ENCODE assay signal across 8 cellular contexts in genomic region chr1:6245086-6245868, GRCh38. TPM values are rescaled to one million over a fixed set of nuclear protein-coding genes. Genes with fewer than 3 reads are reported as not detected.
A peak's percentile ranks its signal among the peaks of the same experiment; 100 is the strongest.
DNase-seq lines count a peak whose midpoint lies in the region; ATAC-seq and TF ChIP-seq lines count a peak whose summit lies in the region.

No MANE protein-coding gene starts in this region.

- H2AFZ ChIP-seq in PC-3 (ENCODE audit: low read length) (peak overlapping the region; percentile 14; the same call in 1 of the 2 replicates), neural progenitor cell (replicated peaks) (no peak overlapping the region)

- TF ChIP-seq POLR2A in stomach (IDR thresholded peaks at IDR 0.05) = no peak

- H4K20me1 ChIP-seq in PC-3 (ENCODE audit: low read length) (no peaks in the 10 kb centered on the region), neural progenitor cell (ENCODE audit: low read depth) (peaks cover 52% of the 10 kb centered on the region)

- no peaks in the 10 kb centered on the region for H3K36me3 Mint-ChIP-seq in neural progenitor cell

- TF ChIP-seq CTCF in PC-3 (conservative IDR thresholded peaks at IDR 0.05; ENCODE audit: low read depth, low read length) (peak; percentile 94), fibroblast of mammary gland (conservative IDR thresholded peaks at IDR 0.05; ENCODE audit: control insufficient read depth, insufficient read depth, low read depth, low read length) (peak; percentile 54), neural progenitor cell (IDR thresholded peaks at IDR 0.05) (peak; percentile 72), stomach (IDR thresholded peaks at IDR 0.05) (peak in 5 of 7 experiments; percentile 61 to 89 (median 77))

- H3K4me2 ChIP-seq in PC-3 (ENCODE audit: low read length) = peak overlapping the region; percentile 79
- H3K4me2 ChIP-seq in neural progenitor cell = peak overlapping the region; percentile 96

- no peak overlapping the region for H3K27ac ChIP-seq in PC-3 (ENCODE audit: low read length)
- H3K27ac ChIP-seq in neural progenitor cell = no peak overlapping the region
- no peak overlapping the region for H3K27ac ChIP-seq in stomach

- no peaks in the 10 kb centered on the region for H3K9me3 Mint-ChIP-seq in neural progenitor cell

- no peaks in the 10 kb centered on the region for H3K9me2 ChIP-seq in PC-3 (replicated peaks; ENCODE audit: low read length)

- intact Hi-C loops in PC-3 (cut with micrococcal nuclease) = loop anchor here (1.0 to 5.0 kb wide), 3 partner anchors 38 to 193 kb away; partner anchors contain the start of gene RNF207
- intact Hi-C loops in stomach (cut with DNase I; ENCODE audit: low total_unique reads) = loop anchor here (5.0 to 10.0 kb wide), 3 partner anchors 97 to 190 kb away; no protein-coding TSS in a partner anchor

- no peaks in the 10 kb centered on the region for H3K36me3 ChIP-seq in PC-3 (ENCODE audit: low read depth, low read length)
- H3K36me3 ChIP-seq in neural progenitor cell = no peaks in the 10 kb centered on the region
- H3K36me3 ChIP-seq in stomach = no peaks in the 10 kb centered on the region

- no peak overlapping the region for H3K9ac ChIP-seq in PC-3 (ENCODE audit: low read length)
- no peak overlapping the region for H3K9ac ChIP-seq in neural progenitor cell

- H3K4me1 ChIP-seq in PC-3 (ENCODE audit: insufficient read depth, low read length) (peaks cover 21% of the 10 kb centered on the region), neural progenitor cell (peaks cover 38% of the 10 kb centered on the region), stomach (peaks cover 35 to 59% (median 56%) of the 10 kb centered on the region in 4 donors)

- H3K4me3 Mint-ChIP-seq in neural progenitor cell = peak overlapping the region; percentile 70

- no peak overlapping the region for H3K27ac Mint-ChIP-seq in neural progenitor cell

- H3K27me3 Mint-ChIP-seq in neural progenitor cell (ENCODE audit: insufficient read depth, low read depth) = peaks cover 39% of the 10 kb centered on the region

- BruUV-seq in PC-3 (replicated peaks; lab: Mats Ljungman, UMichigan) = no TSS peak

- CTCF ChIA-PET in PC-3 (lab: Charles Lee) = interaction anchor here (0.5 to 3.6 kb wide), 23 partner anchors 9 to 192 kb away, joined by 3 to 42 read pairs (median 5); partner anchors contain the start of genes ACOT7, ICMT and RNF207

- peaks cover 45% of the 10 kb centered on the region for H3K4me1 Mint-ChIP-seq in neural progenitor cell

- no peaks in the 10 kb centered on the region for H3K79me2 ChIP-seq in PC-3 (ENCODE audit: low read length)
- H3K79me2 ChIP-seq in neural progenitor cell (ENCODE audit: low read depth) = peaks cover 23% of the 10 kb centered on the region

- H3K9me3 ChIP-seq in PC-3 (ENCODE audit: low read length) (no peaks in the 10 kb centered on the region), neural progenitor cell (ENCODE audit: low read depth) (no peaks in the 10 kb centered on the region), stomach (no peaks in the 10 kb centered on the region)

- H3K27me3 ChIP-seq in PC-3 (ENCODE audit: low read length) (peaks cover 23% of the 10 kb centered on the region), neural progenitor cell (peaks cover 36% of the 10 kb centered on the region), stomach (peaks cover 22 to 100% (median 85%) of the 10 kb centered on the region in 3 donors)

- H3F3A ChIP-seq in PC-3 (ENCODE audit: low read length, unreplicated experiment) = no peaks in the 10 kb centered on the region
- H3F3A ChIP-seq in neural progenitor cell (ENCODE audit: low read depth) = peaks cover 90% of the 10 kb centered on the region

- POLR2A ChIA-PET in PC-3 (lab: Charles Lee; ENCODE audit: unreplicated experiment) = no interaction called here

- DNase-seq in SIG-M5 treated with dmso at 0.1 percent for 504 hours (lab: John Stamatoyannopoulos, UW; ENCODE audit: unreplicated experiment) (peak; percentile 63), SIG-M5 (lab: John Stamatoyannopoulos, UW) (no peak), HT-29 (ENCODE audit: low spot score) (peak; percentile 81), PC-3 (peak; percentile 96), fibroblast of mammary gland (ENCODE audit: low read depth) (peak; percentile 69), neural progenitor cell (ENCODE audit: low spot score) (peak; percentile 96), stomach (peak; percentile 83)
- peak; percentile 84 to 88 for DNase-seq in activated T-cell treated with anti-CD3 and anti-CD28 coated beads, Interleukin-2, amount 50 U/mL, for 48 hours

- WGBS in stomach, 5 donors = 1 to 3% (median 2%) methylated on average over 20 to 79 of the region's 79 CpGs

- H3K4me3 ChIP-seq in PC-3 (ENCODE audit: low read length) = peak overlapping the region; percentile 68
- no peak overlapping the region for H3K4me3 ChIP-seq in fibroblast of mammary gland (ENCODE audit: control insufficient read depth, low read depth, low read length)
- H3K4me3 ChIP-seq in neural progenitor cell = peak overlapping the region; percentile 72
- H3K4me3 ChIP-seq in stomach = peak overlapping the region in 3 of 4 donors; percentile 0 to 34 (median 16)

- no peak for TF ChIP-seq EP300 in stomach (IDR thresholded peaks at IDR 0.05)

- ATAC-seq in PC-3 = peak; percentile 48

RNA-seq across cellular contexts. Expression of gene HES3, which starts 1.3 kb away (rescaled TPM):
- total RNA-seq in HT-29 (2014; rRNA removed; shearing (Covaris generic)) = not detected in 2 replicates
- total RNA-seq in PC-3 (2014; rRNA removed) (not detected in 2 replicates), neural progenitor cell (ENCODE audit: low replicate concordance) (5.5 and 22.2 TPM in 2 replicates), stomach (not detected)
- not detected for polyA plus RNA-seq in stomach

RNA-seq across cellular contexts. Expression of gene ICMT, which starts 9.5 kb away (rescaled TPM):
- 95.3 and 95.5 TPM in 2 replicates for total RNA-seq in HT-29 (2014; rRNA removed; shearing (Covaris generic))
- total RNA-seq in PC-3 (2014; rRNA removed) (210 and 215 TPM in 2 replicates), neural progenitor cell (ENCODE audit: low replicate concordance) (88.4 and 118 TPM in 2 replicates), stomach (10 to 100 TPM; 16.3 to 67.9 (median 35.2) TPM)
- 10 to 100 TPM in 2 of 3 donors, 1 to 10 TPM in 1; 9.9 to 15.9 (median 14.6) TPM for polyA plus RNA-seq in stomach

RNA-seq across cellular contexts. Expression of gene GPR153, which starts 15.6 kb away (rescaled TPM):
- total RNA-seq in HT-29 (2014; rRNA removed; shearing (Covaris generic)) = 4.1 and 4.8 TPM in 2 replicates
- total RNA-seq in PC-3 (2014; rRNA removed) (98.7 and 113 TPM in 2 replicates), neural progenitor cell (ENCODE audit: low replicate concordance) (8.4 and 27.3 TPM in 2 replicates), stomach (10 to 100 TPM in 1 of 5 donors, 1 to 10 TPM in 4; 1.8 to 63.1 (median 3.6) TPM)
- 1 to 10 TPM; 2.2 to 3.1 (median 2.6) TPM for polyA plus RNA-seq in stomach

RNA-seq across cellular contexts. Expression of gene RNF207, which starts 39.4 kb away (rescaled TPM):
- total RNA-seq in HT-29 (2014; rRNA removed; shearing (Covaris generic)) = 21.4 and 22.7 TPM in 2 replicates
- total RNA-seq in PC-3 (2014; rRNA removed) = 95.4 and 128 TPM in 2 replicates
- total RNA-seq in neural progenitor cell (ENCODE audit: low replicate concordance) = 3.1 and 5.9 TPM in 2 replicates
- total RNA-seq in stomach = 100 to 1,000 TPM in 1 of 5 donors, 10 to 100 TPM in 4; 11.9 to 112 (median 69.4) TPM
- polyA plus RNA-seq in stomach = 10 to 100 TPM in 1 of 3 donors, 1 to 10 TPM in 2; 1.5 to 17.5 (median 3.9) TPM

RNA-seq across cellular contexts. Expression of gene RPL22, which starts 45.9 kb away (rescaled TPM):
- total RNA-seq in HT-29 (2014; rRNA removed; shearing (Covaris generic)) = 119 and 132 TPM in 2 replicates
- total RNA-seq in PC-3 (2014; rRNA removed) = 283 and 297 TPM in 2 replicates
- 261 and 410 TPM in 2 replicates for total RNA-seq in neural progenitor cell (ENCODE audit: low replicate concordance)
- total RNA-seq in stomach = 100 to 1,000 TPM; 103 to 301 (median 166) TPM
- 100 to 1,000 TPM; 343 to 718 (median 413) TPM for polyA plus RNA-seq in stomach
